In the genomic region with DNA sequence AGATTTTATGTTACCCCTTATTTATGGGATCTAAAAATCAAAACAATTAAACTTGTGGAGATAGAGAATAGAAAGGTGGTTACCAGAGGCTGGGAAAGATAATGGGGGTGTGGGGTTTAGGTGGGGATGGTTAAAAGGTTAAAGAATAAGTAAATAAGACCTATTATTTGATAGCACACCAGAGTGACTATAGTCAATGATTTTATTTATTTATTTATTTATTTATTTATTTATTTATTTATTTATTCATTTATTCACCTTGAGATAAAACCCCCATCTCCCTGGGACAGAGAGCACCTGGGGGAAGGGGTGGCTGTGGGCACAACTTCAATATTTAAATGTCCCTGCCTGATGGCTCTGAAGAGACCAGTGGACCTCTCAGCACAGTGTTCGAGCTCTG, we compare ENCODE assay signal across 25 cellular contexts.
DNase-seq lines count a peak whose midpoint lies in the region; ATAC-seq, FAIRE-seq and TF ChIP-seq lines count a peak whose summit lies in the region.
"Had no signal": no experiment of that assay in that cellular context is flagged by ENCODE, and none has a peak within 500 bp of the region (broad histone marks: within the 10 kb centered on the region; RNA-seq: fewer than 3 reads in every experiment).

No MANE protein-coding gene starts in this region.

- TF ChIP-seq POLR2A in HepG2 (IDR thresholded peaks at IDR 0.05; ENCODE audit: insufficient read depth in 1 of 2, low read depth in 2 of 2, low read length in 2 of 2) (no peak), right lobe of liver (IDR thresholded peaks at IDR 0.05) (no peak)

- H3K79me2 ChIP-seq in HepG2 (ENCODE audit: insufficient read depth, low read length) (no peaks in the 10 kb centered on the region), trophoblast cell (ENCODE audit: control insufficient read depth, insufficient read depth, low read length, poor library complexity) (no peaks in the 10 kb centered on the region)

- H3K4me2 ChIP-seq in HepG2 (ENCODE audit: low read depth, low read length) (no peak overlapping the region), trophoblast cell (ENCODE audit: low read length) (no peak overlapping the region)
- H3K4me2 ChIP-seq: BLaER1 had no signal

- no peak overlapping the region for H3K9ac ChIP-seq in HepG2 (ENCODE audit: insufficient read depth, low read depth, low read length)
- H3K9ac ChIP-seq in trophoblast cell (ENCODE audit: low read length): no peak overlapping the region
- H3K9ac ChIP-seq: BLaER1 had no signal

- H2BK12ac ChIP-seq in trophoblast cell (ENCODE audit: low read length): peak overlapping the region; percentile 77

- no peak overlapping the region for H2AFZ ChIP-seq in HepG2 (ENCODE audit: low read length)
- no peak overlapping the region for H2AFZ ChIP-seq in trophoblast cell (ENCODE audit: insufficient read depth, low read length, poor library complexity)

- H3K9me3 ChIP-seq in HepG2 (ENCODE audit: low read length) (0 out of 2 replicates have a peak, but pooled peaks cover 6% of the 10 kb centered on the region), right lobe of liver (no peaks in the 10 kb centered on the region), HEK293 (ENCODE audit: control insufficient read depth, insufficient read depth, low read depth, low read length) (no peaks in the 10 kb centered on the region), trophoblast cell (ENCODE audit: insufficient read depth, low read depth, low read length) (no peaks in the 10 kb centered on the region), A673 (ENCODE audit: low read depth, low read length, poor library complexity, severe bottlenecking) (no peaks in the 10 kb centered on the region)
- H3K9me3 ChIP-seq: BE2C, BLaER1 had no signal

- no peaks in the 10 kb centered on the region for H3K27me3 ChIP-seq in HepG2 (ENCODE audit: control insufficient read depth in 1 of 2, insufficient read depth in 2 of 2, low read length in 2 of 2)
- H3K27me3 ChIP-seq in right lobe of liver: no peaks in the 10 kb centered on the region
- H3K27me3 ChIP-seq in trophoblast cell (ENCODE audit: insufficient read depth, low read length): no peaks in the 10 kb centered on the region
- H3K27me3 ChIP-seq in A673 (replicated peaks; ENCODE audit: insufficient read depth, low read depth, low read length, poor library complexity): no peaks in the 10 kb centered on the region
- H3K27me3 ChIP-seq: BE2C, BLaER1 had no signal

- H3K36me3 ChIP-seq in HepG2 (replicated peaks in 1 of 2; ENCODE audit: control insufficient read depth in 1 of 2, insufficient read depth in 2 of 2, low read length in 2 of 2) (no peaks in the 10 kb centered on the region), right lobe of liver (no peaks in the 10 kb centered on the region), HEK293 (ENCODE audit: control insufficient read depth in 2 of 2, insufficient read depth in 1 of 2, low read length in 2 of 2) (no peaks in the 10 kb centered on the region), trophoblast cell (ENCODE audit: control insufficient read depth in 1 of 2, insufficient read depth in 2 of 2, low read length in 2 of 2) (no peaks in the 10 kb centered on the region), A673 (ENCODE audit: insufficient read depth, low read length, poor library complexity, severe bottlenecking) (no peaks in the 10 kb centered on the region)
- H3K36me3 ChIP-seq: BE2C, BLaER1 had no signal

- POLR2A ChIA-PET in HepG2 (lab: Yijun Ruan, JAX) (interaction anchor here (1.2 kb wide), 1 partner anchor 14 kb away, joined by 3 read pairs; no protein-coding TSS in a partner anchor), HEK293 (lab: Yijun Ruan, JAX) (no interaction called here), A673 (lab: Charles Lee; ENCODE audit: low non-redundant PET) (no interaction called here)

- H4K91ac ChIP-seq in trophoblast cell (ENCODE audit: low read depth, low read length): no peak overlapping the region

- in situ Hi-C loops in HepG2 (cut with HindIII; ENCODE audit: extremely low pct_ligation_motif_present, low pct_unique_long_range_greater_than_20kb): no loop called here

- intact Hi-C loops in HepG2 (cut with micrococcal nuclease; ENCODE audit: unreplicated experiment): no loop called here
- intact Hi-C loops in right lobe of liver (cut with DNase I): no loop called here
- intact Hi-C loops in A673 (cut with micrococcal nuclease; ENCODE audit: unreplicated experiment): no loop called here

- BruUV-seq in HepG2 (replicated peaks; lab: Mats Ljungman, UMichigan) (no TSS peak), A673 (replicated peaks; lab: Mats Ljungman, UMichigan) (no TSS peak)

- H3K14ac ChIP-seq in trophoblast cell (ENCODE audit: low read length): no peak overlapping the region

- no peak overlapping the region for H3K4me3 ChIP-seq in HepG2 (replicated peaks in 1 of 3; ENCODE audit: insufficient read depth in 1 of 3, low read depth in 2 of 3, low read length in 3 of 3)
- H3K4me3 ChIP-seq in right lobe of liver: no peak overlapping the region
- H3K4me3 ChIP-seq in HEK293 (ENCODE audit: low read depth, low read length): no peak overlapping the region
- H3K4me3 ChIP-seq in trophoblast cell (ENCODE audit: low read depth, low read length): no peak overlapping the region
- H3K4me3 ChIP-seq in A673 (ENCODE audit: low read depth, low read length, poor library complexity, severe bottlenecking): no peak overlapping the region
- H3K4me3 ChIP-seq: BLaER1, GM12878 had no signal

- no peak overlapping the region for H2BK120ac ChIP-seq in trophoblast cell (ENCODE audit: insufficient read depth, low read length, poor library complexity)

- H3K4me1 ChIP-seq in HepG2 (ENCODE audit: insufficient read depth, low read length) (peaks cover 38% of the 10 kb centered on the region), right lobe of liver (no peaks in the 10 kb centered on the region), HEK293 (ENCODE audit: control insufficient read depth, insufficient read depth, low read length) (no peaks in the 10 kb centered on the region), trophoblast cell (ENCODE audit: control insufficient read depth in 1 of 2, insufficient read depth in 2 of 2, low read length in 2 of 2) (no peaks in the 10 kb centered on the region), A673 (ENCODE audit: insufficient read depth, low read length, poor library complexity, severe bottlenecking) (no peaks in the 10 kb centered on the region)
- H3K4me1 ChIP-seq: BE2C, BLaER1 had no signal

- no peak for TF ChIP-seq CTCF in HepG2 (CRISPR knock-in tag; IDR thresholded peaks at IDR 0.05)
- no peak for TF ChIP-seq CTCF in right lobe of liver (IDR thresholded peaks at IDR 0.05)
- TF ChIP-seq CTCF in HEK293 (tag by site-specific recombination; IDR thresholded peaks at IDR 0.05): no peak
- TF ChIP-seq CTCF in A673 (conservative IDR thresholded peaks at IDR 0.05; ENCODE audit: low read depth, low read length): no peak

- no peak for ATAC-seq in HepG2
- ATAC-seq in right lobe of liver: no peak
- ATAC-seq: GM12878 had no signal

- 100% methylated on average over 1 of the region's 1 CpG for WGBS in HepG2 (ENCODE audit: low lambda C conversion rate)
- no CpG with 5 or more reads among the region's 1 CpG for WGBS in right lobe of liver (ENCODE audit: insufficient coverage, low coverage, low lambda C conversion rate, missing lambda C conversion rate)
- WGBS in trophoblast cell (ENCODE audit: extremely low coverage, insufficient coverage, insufficient read length): no CpG with 5 or more reads among the region's 1 CpG

- H3K4ac ChIP-seq in trophoblast cell (ENCODE audit: low read depth, low read length): no peak overlapping the region

- TF ChIP-seq EP300 in HepG2 (IDR thresholded peaks at IDR 0.05; ENCODE audit: low read depth in 2 of 2, low read length in 2 of 2) (no peak), HepG2 (CRISPR knock-in tag; IDR thresholded peaks at IDR 0.05; ENCODE audit: borderline replicate concordance) (no peak)

- H4K12ac ChIP-seq in trophoblast cell (ENCODE audit: low read depth, low read length): no peak overlapping the region

- CTCF ChIA-PET in HepG2 (lab: Yijun Ruan, JAX; ENCODE audit: low intra/inter-chr PET ratio, low total read pairs): no interaction called here
- CTCF ChIA-PET in HEK293 (lab: Yijun Ruan, JAX): no interaction called here
- CTCF ChIA-PET in A673 (lab: Charles Lee): no interaction called here

- H4K20me1 ChIP-seq in HepG2 (ENCODE audit: insufficient read depth, low read length): no peaks in the 10 kb centered on the region
- H4K20me1 ChIP-seq: BLaER1 had no signal

- H3K79me1 ChIP-seq in trophoblast cell (ENCODE audit: low read length): peaks cover 1% of the 10 kb centered on the region

- no peak for DNase-seq in HepG2 (ENCODE audit: low spot score)
- no peak for DNase-seq in right lobe of liver
- no peak for DNase-seq in trophoblast cell
- no peak for DNase-seq in A673 (ENCODE audit: low spot score)
- no peak for DNase-seq in NCI-H2081 treated with DMSO at 0.1 percent for 48 hours (lab: John Stamatoyannopoulos, UW)
- DNase-seq: 8988T; ACHN; BE2C; C1 segment of cervical spinal cord; CD4-positive, alpha-beta memory T cell; CD4-positive, CD25-positive, alpha-beta regulatory T cell; CD8-positive, alpha-beta memory T cell; COR-L47; DMS 273 treated with DMSO at 0.1 percent for 48 hours; DMS153; DMS53; DMS79; DND-41; EL; GDM1 had no signal

- H3K18ac ChIP-seq in trophoblast cell (ENCODE audit: low read length): no peak overlapping the region

- H3K23ac ChIP-seq in trophoblast cell (ENCODE audit: low read length): no peak overlapping the region

- H2BK5ac ChIP-seq in trophoblast cell (ENCODE audit: low read depth, low read length, poor library complexity): no peak overlapping the region

- no peak overlapping the region for H4K8ac ChIP-seq in trophoblast cell (ENCODE audit: low read depth, low read length)

- H3K27ac ChIP-seq in HepG2 (ENCODE audit: extremely low read length, insufficient read depth, low read length) (no peak overlapping the region), right lobe of liver (no peak overlapping the region), HEK293 (ENCODE audit: extremely low read depth, low read depth, low read length) (no peak overlapping the region), trophoblast cell (ENCODE audit: low read depth, low read length) (no peak overlapping the region), A673 (ENCODE audit: low read depth, low read length, poor library complexity, severe bottlenecking) (no peak overlapping the region)
- H3K27ac ChIP-seq: BLaER1 had no signal

- TF ChIP-seq RAD21 in HepG2 (CRISPR knock-in tag; IDR thresholded peaks at IDR 0.05): no peak

- no peak overlapping the region for H2AK5ac ChIP-seq in trophoblast cell (ENCODE audit: low read length)

- FAIRE-seq in HepG2 (lab: Jason Lieb, UNC): no peak
- FAIRE-seq: A204.1, GM12878, GM18507 had no signal

TF ChIP-seq in HepG2, 621 proteins besides CTCF, POLR2A, EP300 and RAD21:
- TF ChIP-seq NFIB (CRISPR knock-in tag; IDR thresholded peaks at IDR 0.05; ENCODE audit: borderline replicate concordance) (no peak), HNRNPK (IDR thresholded peaks at IDR 0.05; ENCODE audit: low read depth, low read length, poor library complexity, severe bottlenecking) (peak; percentile 56), KLF15 (CRISPR knock-in tag; IDR thresholded peaks at IDR 0.05; ENCODE audit: borderline replicate concordance) (no peak)
TF ChIP-seq in HepG2: peak in this region for 1.

Comparison
In these comparisons a context has a peak if more than half of its experiments do, and no peak if none do; other contexts are left out.
1. Of the 63 proteins assayed by ChIP-seq in both HepG2 and HEK293: peak only in HepG2: none; only in HEK293: ZBTB8A; in both: none; in neither: 62.